Comparison of ENCODE assay signal across 20 cellular contexts in genomic region chr20:3328501-3328900, GRCh38.
A peak's percentile ranks its signal among the peaks of the same experiment; 100 is the strongest.
DNase-seq lines count a peak whose midpoint lies in the region; ATAC-seq, FAIRE-seq and TF ChIP-seq lines count a peak whose summit lies in the region.
"Had no signal": no experiment of that assay in that cellular context is flagged by ENCODE, and none has a peak within 500 bp of the region (broad histone marks: within the 10 kb centered on the region; RNA-seq: fewer than 3 reads in every experiment).

No MANE protein-coding gene starts in this region.

- no peak; the same call in 2 of the 3 replicates for ATAC-seq in HepG2
- no peak for ATAC-seq in right lobe of liver
- ATAC-seq in activated CD8-positive, alpha-beta T cell treated with anti-CD3 and anti-CD28 coated beads, Interleukin-2, amount 10 ng/mL, durations not matched to agents 7 days and 5 days: peak; percentile 88

- peak overlapping the region; percentile 75 for H3K27ac Mint-ChIP-seq in activated CD4-positive, alpha-beta T cell treated with anti-CD3 and anti-CD28 coated beads, Interleukin-2, amount 10 ng/mL, durations not matched to agents 7 days and 5 days
- H3K27ac Mint-ChIP-seq in activated CD8-positive, alpha-beta T cell treated with anti-CD3 and anti-CD28 coated beads, Interleukin-2, amount 10 ng/mL, durations not matched to agents 7 days and 5 days: peak overlapping the region; percentile 57
- H3K27ac Mint-ChIP-seq: CD14-positive monocyte had no signal

- no peak for TF ChIP-seq RAD21 in HepG2 (CRISPR knock-in tag; IDR thresholded peaks at IDR 0.05)

- FAIRE-seq in HepG2 (lab: Jason Lieb, UNC): no peak
- FAIRE-seq in H54 (lab: Jason Lieb, UNC): no peak
- FAIRE-seq: RCC 7860 had no signal

- peaks cover 34% of the 10 kb centered on the region for H3K4me1 Mint-ChIP-seq in activated CD4-positive, alpha-beta T cell treated with anti-CD3 and anti-CD28 coated beads, Interleukin-2, amount 10 ng/mL, durations not matched to agents 7 days and 5 days
- H3K4me1 Mint-ChIP-seq in activated CD8-positive, alpha-beta T cell treated with anti-CD3 and anti-CD28 coated beads, Interleukin-2, amount 10 ng/mL, durations not matched to agents 7 days and 5 days (ENCODE audit: low read depth): peaks cover 17% of the 10 kb centered on the region

- H3K27ac ChIP-seq in HepG2 (ENCODE audit: extremely low read length, insufficient read depth, low read length) (no peak overlapping the region), right lobe of liver (no peak overlapping the region), neuronal stem cell (replicated peaks; ENCODE audit: low read length) (no peak overlapping the region)
- H3K27ac ChIP-seq: GM23248 had no signal

- no peak for TF ChIP-seq EP300 in HepG2 (IDR thresholded peaks at IDR 0.05; ENCODE audit: low read depth in 2 of 2, low read length in 2 of 2)
- no peak for TF ChIP-seq EP300 in HepG2 (CRISPR knock-in tag; IDR thresholded peaks at IDR 0.05; ENCODE audit: borderline replicate concordance)

- H3K36me3 Mint-ChIP-seq in activated CD4-positive, alpha-beta T cell treated with anti-CD3 and anti-CD28 coated beads, Interleukin-2, amount 10 ng/mL, durations not matched to agents 7 days and 5 days (ENCODE audit: low read depth): no peaks in the 10 kb centered on the region
- H3K36me3 Mint-ChIP-seq in activated CD8-positive, alpha-beta T cell treated with anti-CD3 and anti-CD28 coated beads, Interleukin-2, amount 10 ng/mL, durations not matched to agents 7 days and 5 days (ENCODE audit: low read depth): no peaks in the 10 kb centered on the region

- peak overlapping the region; percentile 30 for H3K4me3 Mint-ChIP-seq in activated CD4-positive, alpha-beta T cell treated with anti-CD3 and anti-CD28 coated beads, Interleukin-2, amount 10 ng/mL, durations not matched to agents 7 days and 5 days
- H3K4me3 Mint-ChIP-seq in activated CD8-positive, alpha-beta T cell treated with anti-CD3 and anti-CD28 coated beads, Interleukin-2, amount 10 ng/mL, durations not matched to agents 7 days and 5 days: peak overlapping the region; percentile 22
- H3K4me3 Mint-ChIP-seq: CD14-positive monocyte had no signal

- H3K4me2 ChIP-seq in HepG2 (ENCODE audit: low read depth, low read length) (no peak overlapping the region), neuronal stem cell (ENCODE audit: insufficient read depth, low read length, poor library complexity, severe bottlenecking) (no peak overlapping the region)

- H3K79me2 ChIP-seq in HepG2 (ENCODE audit: insufficient read depth, low read length): no peaks in the 10 kb centered on the region

- no peak overlapping the region for H4K91ac ChIP-seq in neuronal stem cell (ENCODE audit: low read depth, low read length, poor library complexity)

- H2BK120ac ChIP-seq in neuronal stem cell (ENCODE audit: low read depth, low read length): no peak overlapping the region

- no peaks in the 10 kb centered on the region for H4K20me1 ChIP-seq in HepG2 (ENCODE audit: insufficient read depth, low read length)

- in situ Hi-C loops in HepG2 (cut with HindIII; ENCODE audit: extremely low pct_ligation_motif_present, low pct_unique_long_range_greater_than_20kb): no loop called here

- H2AK5ac ChIP-seq in neuronal stem cell (ENCODE audit: low read depth, low read length): no peak overlapping the region

- POLR2A ChIA-PET in activated CD4-positive, alpha-beta T cell treated with anti-CD3 and anti-CD28 coated beads, Interleukin-2, amount 10 ng/mL, durations not matched to agents 7 days and 5 days (lab: Charles Lee): no interaction called here
- POLR2A ChIA-PET in HepG2 (lab: Yijun Ruan, JAX): no interaction called here
- POLR2A ChIA-PET in activated CD8-positive, alpha-beta T cell treated with anti-CD3 and anti-CD28 coated beads, Interleukin-2, amount 10 ng/mL, durations not matched to agents 7 days and 5 days (lab: Charles Lee): no interaction called here

- no peak overlapping the region for H2BK15ac ChIP-seq in neuronal stem cell (ENCODE audit: low read length)

- no peak overlapping the region for H2BK12ac ChIP-seq in neuronal stem cell (ENCODE audit: low read length)

- H3K4me3 ChIP-seq in HepG2 (replicated peaks in 1 of 3; ENCODE audit: insufficient read depth in 1 of 3, low read depth in 2 of 3, low read length in 3 of 3) (no peak overlapping the region), right lobe of liver (no peak overlapping the region), neuronal stem cell (ENCODE audit: low read length in 2 of 2) (no peak overlapping the region), lower leg skin (ENCODE audit: low read depth, poor library complexity, severe bottlenecking) (no peak overlapping the region)
- H3K4me3 ChIP-seq: GM23248 had no signal

- H3K23ac ChIP-seq in neuronal stem cell (ENCODE audit: low read depth, low read length, poor library complexity): no peak overlapping the region

- CTCF ChIA-PET in activated CD4-positive, alpha-beta T cell treated with anti-CD3 and anti-CD28 coated beads, Interleukin-2, amount 10 ng/mL, durations not matched to agents 7 days and 5 days (lab: Charles Lee): interaction anchor here (2.6 kb wide), 1 partner anchor 12 kb away, joined by 10 read pairs; no protein-coding TSS in a partner anchor
- CTCF ChIA-PET in HepG2 (lab: Yijun Ruan, JAX; ENCODE audit: low intra/inter-chr PET ratio, low total read pairs): no interaction called here
- CTCF ChIA-PET in activated CD8-positive, alpha-beta T cell treated with anti-CD3 and anti-CD28 coated beads, Interleukin-2, amount 10 ng/mL, durations not matched to agents 7 days and 5 days (lab: Charles Lee): interaction anchor here (0.6 to 1.4 kb wide), 3 partner anchors 12 to 211 kb away, joined by 3 to 5 read pairs (median 3); no protein-coding TSS in a partner anchor

- no peaks in the 10 kb centered on the region for H3K27me3 ChIP-seq in HepG2 (ENCODE audit: control insufficient read depth in 1 of 2, insufficient read depth in 2 of 2, low read length in 2 of 2)
- no peaks in the 10 kb centered on the region for H3K27me3 ChIP-seq in right lobe of liver
- H3K27me3 ChIP-seq in neuronal stem cell (ENCODE audit: control insufficient read depth in 3 of 3, insufficient read depth in 3 of 3, low read depth in 1 of 3, low read length in 3 of 3): no peaks in the 10 kb centered on the region

- no peaks in the 10 kb centered on the region for H3K27me3 Mint-ChIP-seq in activated CD4-positive, alpha-beta T cell treated with anti-CD3 and anti-CD28 coated beads, Interleukin-2, amount 10 ng/mL, durations not matched to agents 7 days and 5 days
- no peaks in the 10 kb centered on the region for H3K27me3 Mint-ChIP-seq in activated CD8-positive, alpha-beta T cell treated with anti-CD3 and anti-CD28 coated beads, Interleukin-2, amount 10 ng/mL, durations not matched to agents 7 days and 5 days (ENCODE audit: low read depth)

- no peak overlapping the region for H3K14ac ChIP-seq in neuronal stem cell (ENCODE audit: low read length)

- H3K9me3 ChIP-seq in HepG2 (ENCODE audit: low read length) (no peaks in the 10 kb centered on the region), right lobe of liver (no peaks in the 10 kb centered on the region), neuronal stem cell (replicated peaks in 1 of 2; ENCODE audit: control insufficient read depth in 2 of 2, insufficient read depth in 1 of 2, low read depth in 1 of 2, low read length in 2 of 2) (no peaks in the 10 kb centered on the region)

- H3K9ac ChIP-seq in HepG2 (ENCODE audit: insufficient read depth, low read depth, low read length) (no peak overlapping the region), neuronal stem cell (ENCODE audit: low read depth, low read length, poor library complexity) (peak overlapping the region; percentile 12)
- H3K9ac ChIP-seq: GM23248 had no signal

- no TSS peak for BruUV-seq in HepG2 (replicated peaks; lab: Mats Ljungman, UMichigan)

- peak; percentile 55 for DNase-seq in activated CD4-positive, alpha-beta T cell treated with anti-CD3 and anti-CD28 coated beads, Interleukin-2, amount 10 ng/mL, durations not matched to agents 7 days and 5 days
- no peak for DNase-seq in activated CD4-positive, alpha-beta T cell treated with anti-CD3 and anti-CD28 coated beads, Interleukin-2, amount 50 U/mL, for 4 hours
- no peak for DNase-seq in HepG2 (ENCODE audit: low spot score)
- no peak for DNase-seq in right lobe of liver
- DNase-seq in activated CD8-positive, alpha-beta T cell treated with anti-CD3 and anti-CD28 coated beads, Interleukin-2, amount 10 ng/mL, durations not matched to agents 7 days and 5 days: peak; percentile 35
- DNase-seq in neuronal stem cell (ENCODE audit: low spot score): no peak
- DNase-seq in lower leg skin (ENCODE audit: low spot score in 2 of 2): no peak
- DNase-seq in H54 (ENCODE audit: insufficient read length, low spot score): no peak
- DNase-seq: 8988T, Calu3, GF-D8, GM23248, HCEC 1CT, NCI-H1105, NCI-H1694, NCI-H2081 treated with DMSO at 0.1 percent for 48 hours, NCI-H774, Right ventricle myocardium superior had no signal

- no peak overlapping the region for H3K4ac ChIP-seq in neuronal stem cell (ENCODE audit: low read length)

- H3K36me3 ChIP-seq in HepG2 (replicated peaks in 1 of 2; ENCODE audit: control insufficient read depth in 1 of 2, insufficient read depth in 2 of 2, low read length in 2 of 2) (peaks cover 14 to 36% of the 10 kb centered on the region in 2 experiments; a peak in 4 of 5 replicates), right lobe of liver (peaks cover 0 to 12% (median 3%) of the 10 kb centered on the region in 4 donors), neuronal stem cell (replicated peaks in 1 of 2; ENCODE audit: control insufficient read depth in 2 of 2, insufficient read depth in 2 of 2, low read length in 2 of 2) (peaks cover 7 to 67% of the 10 kb centered on the region in 2 donors)

- no peaks in the 10 kb centered on the region for H3K79me1 ChIP-seq in neuronal stem cell (ENCODE audit: low read depth, low read length)

- intact Hi-C loops in HepG2 (cut with micrococcal nuclease; ENCODE audit: unreplicated experiment) (no loop called here), right lobe of liver (cut with DNase I) (no loop called here), lower leg skin (cut with DNase I; ENCODE audit: low total_unique reads) (loop anchor here (10.0 kb wide), 1 partner anchor 284 kb away; the partner anchor contains the start of genes GNRH2 and MRPS26)

- no peaks in the 10 kb centered on the region for H3K9me3 Mint-ChIP-seq in activated CD4-positive, alpha-beta T cell treated with anti-CD3 and anti-CD28 coated beads, Interleukin-2, amount 10 ng/mL, durations not matched to agents 7 days and 5 days
- no peaks in the 10 kb centered on the region for H3K9me3 Mint-ChIP-seq in activated CD8-positive, alpha-beta T cell treated with anti-CD3 and anti-CD28 coated beads, Interleukin-2, amount 10 ng/mL, durations not matched to agents 7 days and 5 days (ENCODE audit: insufficient read depth)
- H3K9me3 Mint-ChIP-seq: CD14-positive monocyte had no signal

- no peak overlapping the region for H4K8ac ChIP-seq in neuronal stem cell (ENCODE audit: low read depth, low read length)

- H2BK5ac ChIP-seq in neuronal stem cell (ENCODE audit: low read length): no peak overlapping the region

- H2AFZ ChIP-seq in HepG2 (ENCODE audit: low read length): no peak overlapping the region
- H2AFZ ChIP-seq in neuronal stem cell (ENCODE audit: low read length): no peak overlapping the region
- H2AFZ ChIP-seq: GM23248 had no signal

- no peak overlapping the region for H3K18ac ChIP-seq in neuronal stem cell (ENCODE audit: low read length)

- TF ChIP-seq POLR2A in HepG2 (IDR thresholded peaks at IDR 0.05; ENCODE audit: insufficient read depth in 1 of 2, low read depth in 2 of 2, low read length in 2 of 2) (no peak), right lobe of liver (IDR thresholded peaks at IDR 0.05) (no peak), lower leg skin (IDR thresholded peaks at IDR 0.05) (no peak), H54 (IDR thresholded peaks at IDR 0.05; ENCODE audit: low read depth, low read length) (no peak)

- H3K4me1 ChIP-seq in HepG2 (ENCODE audit: insufficient read depth, low read length): no peaks in the 10 kb centered on the region
- H3K4me1 ChIP-seq in right lobe of liver: no peaks in the 10 kb centered on the region
- no peaks in the 10 kb centered on the region for H3K4me1 ChIP-seq in neuronal stem cell (ENCODE audit: control insufficient read depth in 2 of 2, insufficient read depth in 1 of 2, low read depth in 1 of 2, low read length in 2 of 2)

- TF ChIP-seq CTCF in HepG2 (CRISPR knock-in tag; IDR thresholded peaks at IDR 0.05) (no peak), right lobe of liver (IDR thresholded peaks at IDR 0.05) (no peak), lower leg skin (IDR thresholded peaks at IDR 0.05) (no peak)

- 96% methylated on average over 4 of the region's 4 CpGs for WGBS in HepG2 (ENCODE audit: low lambda C conversion rate)
- WGBS in right lobe of liver (ENCODE audit: insufficient coverage, low coverage, low lambda C conversion rate, missing lambda C conversion rate): 68% methylated on average over 4 of the region's 4 CpGs
- no CpG with 5 or more reads among the region's 4 CpGs for WGBS in neuronal stem cell (ENCODE audit: extremely low coverage in 2 of 2, insufficient read length in 2 of 2, insufficient replicate concordance in 1 of 2), 2 donors
- 81 to 88% methylated on average over 4 of the region's 4 CpGs for WGBS in lower leg skin, 2 donors

Comparison
In these comparisons a context has a peak if more than half of its experiments do, and no peak if none do; other contexts are left out.
1. DNase-seq: peak in activated CD4-positive, alpha-beta T cell treated with anti-CD3 and anti-CD28 coated beads, Interleukin-2, amount 10 ng/mL, durations not matched to agents 7 days and 5 days (single experiment) and activated CD8-positive, alpha-beta T cell treated with anti-CD3 and anti-CD28 coated beads, Interleukin-2, amount 10 ng/mL, durations not matched to agents 7 days and 5 days (single experiment); none in activated CD4-positive, alpha-beta T cell treated with anti-CD3 and anti-CD28 coated beads, Interleukin-2, amount 50 U/mL, for 4 hours (0 of 2), HepG2 (single experiment), right lobe of liver (0 of 3), neuronal stem cell (single experiment), lower leg skin (0 of 2) and H54 (single experiment).